Comparison of ENCODE assay signal across 8 cellular contexts in genomic region chr14:99574099-99574880, GRCh38. TPM values are rescaled to one million over a fixed set of nuclear protein-coding genes. Genes with fewer than 3 reads are reported as not detected.
DNase-seq lines count a peak whose midpoint lies in the region; ATAC-seq and TF ChIP-seq lines count a peak whose summit lies in the region.

No MANE protein-coding gene starts in this region.

- H3K36me3 Mint-ChIP-seq in nephron progenitor cell (ENCODE audit: low read depth): no peaks in the 10 kb centered on the region

- no peaks in the 10 kb centered on the region for H3K27me3 Mint-ChIP-seq in nephron progenitor cell (ENCODE audit: low read depth, poor library complexity)

- no peak for TF ChIP-seq POLR2A in GM18505 (IDR thresholded peaks at IDR 0.05; ENCODE audit: borderline replicate concordance, extremely low read depth, insufficient read depth, insufficient read length)

- peaks cover 97% of the 10 kb centered on the region for H3K4me1 Mint-ChIP-seq in nephron progenitor cell

- TF ChIP-seq CTCF in epithelial cell of proximal tubule (conservative IDR thresholded peaks at IDR 0.05; ENCODE audit: low read depth, low read length): no peak
- no peak for TF ChIP-seq CTCF in nephron progenitor cell (IDR thresholded peaks at IDR 0.05)

- DNase-seq in COR-L47 (lab: John Stamatoyannopoulos, UW) (peak; percentile 35), NCI-H345 (lab: John Stamatoyannopoulos, UW) (peak; percentile 29), epithelial cell of proximal tubule (ENCODE audit: low read depth) (peak; percentile 29), nephron progenitor cell (peak; percentile 55), putamen (ENCODE audit: low spot score) (no peak)

- peak overlapping the region; percentile 64 for H3K4me3 Mint-ChIP-seq in nephron progenitor cell

- no peak overlapping the region for H3K4me3 ChIP-seq in epithelial cell of proximal tubule (ENCODE audit: low read depth, low read length)

- no peaks in the 10 kb centered on the region for H3K9me3 Mint-ChIP-seq in nephron progenitor cell

- H3K27ac Mint-ChIP-seq in nephron progenitor cell: peak overlapping the region; percentile 92

- no peak for ATAC-seq in GM18505 (IDR thresholded peaks at IDR 0.05; ENCODE audit: unreplicated experiment)
- ATAC-seq in HG03045 (IDR thresholded peaks at IDR 0.05; ENCODE audit: unreplicated experiment): no peak
- no peak for ATAC-seq in GM18907 (IDR thresholded peaks at IDR 0.05; ENCODE audit: unreplicated experiment)

RNA-seq across cellular contexts. Expression of gene CCDC85C, which starts 29.7 kb away (rescaled TPM):
- 29.6 and 34.8 TPM in 2 replicates for total RNA-seq in epithelial cell of proximal tubule
